In the genomic region with DNA sequence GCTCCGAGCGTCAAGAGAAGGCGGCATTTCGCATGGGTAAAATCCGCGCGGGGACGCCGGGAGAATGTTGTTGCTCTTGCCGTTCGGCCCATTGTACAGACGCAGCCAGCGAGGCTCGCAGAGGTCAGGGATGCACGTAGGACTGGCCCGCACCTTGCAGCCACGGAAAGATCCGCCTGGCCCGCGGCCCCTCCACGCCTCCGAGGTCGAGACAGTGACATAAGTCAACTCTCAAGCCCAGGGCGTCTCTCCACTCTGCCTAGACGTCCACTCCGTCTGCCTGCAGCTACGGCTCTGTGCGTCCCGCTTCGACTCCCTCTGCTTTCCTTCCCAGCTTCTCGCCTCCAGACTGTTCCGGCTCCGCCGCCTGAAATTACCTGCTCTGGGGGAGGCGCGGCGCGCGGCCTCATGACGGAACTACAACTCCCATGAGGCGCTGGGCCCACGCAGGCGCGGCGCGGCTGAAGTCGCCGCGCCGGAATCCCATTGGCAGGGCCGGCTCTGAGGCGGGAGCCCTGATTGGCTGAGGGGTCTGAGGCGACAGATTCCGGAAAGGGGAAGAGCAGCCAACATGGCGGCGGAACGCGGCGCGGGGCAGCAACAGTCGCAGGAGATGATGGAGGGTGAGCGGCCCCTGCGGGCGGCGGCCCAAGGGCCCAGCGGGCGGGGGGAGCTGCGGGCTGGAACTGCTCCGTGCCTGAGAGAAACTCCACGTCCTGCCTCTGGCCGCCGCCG, we compare ENCODE assay signal across 8 cellular contexts. TPM values are rescaled to one million over a fixed set of nuclear protein-coding genes. Genes with fewer than 3 reads are reported as not detected.
A peak's percentile ranks its signal among the peaks of the same experiment; 100 is the strongest.
DNase-seq lines count a peak whose midpoint lies in the region; ATAC-seq and TF ChIP-seq lines count a peak whose summit lies in the region.

Gene PPP1R7 (plus strand): TSS at position 543 of the 735 bp plus-strand sequence. CDS start 29 bp downstream, at position 572.

- H3K9me3 Mint-ChIP-seq in activated T-helper 2 cell treated with anti-CD3 and anti-CD28 coated beads, Interferon-gamma antibody, Interleukin-2, Interleukin-4, amounts not matched to agents 10 μg/mL and 5 μg/mL and 100 μg/mL, durations not matched to agents 14 hours and 24 hours and 36 hours = no peaks in the 10 kb centered on the region
- H3K9me3 Mint-ChIP-seq in natural killer cell treated with Interleukin-12 subunit alpha and Interleukin-12 subunit beta and Interleukin-15 and Interleukin-18, amount 100 ng/mL, for 72 hours = no peaks in the 10 kb centered on the region

- H3K27ac ChIP-seq in RWPE2 (ENCODE audit: poor library complexity, severe bottlenecking) = peak within 1 kb of the TSS; percentile 34

- H3K4me3 ChIP-seq in RWPE2 (ENCODE audit: severe bottlenecking) = peak within 1 kb of the TSS; percentile 75
- peak within 1 kb of the TSS; percentile 72 for H3K4me3 ChIP-seq in fibroblast of mammary gland (ENCODE audit: control insufficient read depth, low read depth, low read length)

- peaks cover 24% of the 10 kb centered on the region for H3K36me3 Mint-ChIP-seq in activated T-helper 2 cell treated with anti-CD3 and anti-CD28 coated beads, Interferon-gamma antibody, Interleukin-2, Interleukin-4, amounts not matched to agents 10 μg/mL and 5 μg/mL and 100 μg/mL, durations not matched to agents 14 hours and 24 hours and 36 hours (ENCODE audit: low read depth)
- H3K36me3 Mint-ChIP-seq in natural killer cell treated with Interleukin-12 subunit alpha and Interleukin-12 subunit beta and Interleukin-15 and Interleukin-18, amount 100 ng/mL, for 72 hours = peaks cover 4% of the 10 kb centered on the region

- DNase-seq in ELR (ENCODE audit: low read depth) (peak; percentile 95), H4 (ENCODE audit: low spot score) (peak; percentile 87), LoVo (ENCODE audit: low spot score) (peak; percentile 96), RWPE2 (ENCODE audit: low spot score) (peak; percentile 94), fibroblast of mammary gland (ENCODE audit: low read depth) (peak; percentile 88)
- peak; percentile 91 for DNase-seq in activated T-helper 2 cell treated with anti-CD3 and anti-CD28 coated beads, Interferon-gamma antibody, Interleukin-2, Interleukin-4, amounts not matched to agents 10 μg/mL and 5 μg/mL and 100 μg/mL, durations not matched to agents 14 hours and 24 hours and 36 hours (ENCODE audit: low spot score)
- DNase-seq in natural killer cell treated with Interleukin-12 subunit alpha and Interleukin-12 subunit beta and Interleukin-15 and Interleukin-18, amount 100 ng/mL, for 72 hours (ENCODE audit: low spot score) = peak; percentile 94
- DNase-seq in stimulated activated naive CD8-positive, alpha-beta T cell treated with anti-CD3 and anti-CD28 coated beads, Interleukin-15, Interleukin-2, amounts not matched to agents 100 U/mL and 50 U/mL, for 24 hours = peak; percentile 94

- TF ChIP-seq CTCF in RWPE2 (IDR thresholded peaks at IDR 0.05; ENCODE audit: poor library complexity, severe bottlenecking) (no peak), fibroblast of mammary gland (conservative IDR thresholded peaks at IDR 0.05; ENCODE audit: control insufficient read depth, insufficient read depth, low read depth, low read length) (no peak)

- peaks cover 2% of the 10 kb centered on the region; the same call in 1 of the 2 replicates for H3K36me3 ChIP-seq in RWPE2 (ENCODE audit: low read depth)

- H3K9me3 ChIP-seq in RWPE2 (ENCODE audit: severe bottlenecking) = no peaks in the 10 kb centered on the region

- intact Hi-C loops in activated T-helper 2 cell treated with anti-CD3 and anti-CD28 coated beads, Interferon-gamma antibody, Interleukin-2, Interleukin-4, amounts not matched to agents 10 μg/mL and 5 μg/mL and 100 μg/mL, durations not matched to agents 14 hours and 24 hours and 36 hours (cut with micrococcal nuclease) = loop anchor here (1.0 to 10.0 kb wide), 6 partner anchors 48 to 585 kb away; partner anchors contain the start of genes ATG4B, CAPN10, DUSP28 and FARP2

- peaks cover 6% of the 10 kb centered on the region for H3K4me1 ChIP-seq in RWPE2 (ENCODE audit: insufficient read depth, poor library complexity, severe bottlenecking)

- H3K27me3 ChIP-seq in RWPE2 (ENCODE audit: insufficient read depth, poor library complexity, severe bottlenecking) = no peaks in the 10 kb centered on the region

- peak within 1 kb of the TSS; percentile 96 for H3K4me3 Mint-ChIP-seq in activated T-helper 2 cell treated with anti-CD3 and anti-CD28 coated beads, Interferon-gamma antibody, Interleukin-2, Interleukin-4, amounts not matched to agents 10 μg/mL and 5 μg/mL and 100 μg/mL, durations not matched to agents 14 hours and 24 hours and 36 hours (ENCODE audit: low read depth)
- peak within 1 kb of the TSS; percentile 92 for H3K4me3 Mint-ChIP-seq in natural killer cell treated with Interleukin-12 subunit alpha and Interleukin-12 subunit beta and Interleukin-15 and Interleukin-18, amount 100 ng/mL, for 72 hours

- H3K27me3 Mint-ChIP-seq in activated T-helper 2 cell treated with anti-CD3 and anti-CD28 coated beads, Interferon-gamma antibody, Interleukin-2, Interleukin-4, amounts not matched to agents 10 μg/mL and 5 μg/mL and 100 μg/mL, durations not matched to agents 14 hours and 24 hours and 36 hours (ENCODE audit: low read depth) = no peaks in the 10 kb centered on the region
- H3K27me3 Mint-ChIP-seq in natural killer cell treated with Interleukin-12 subunit alpha and Interleukin-12 subunit beta and Interleukin-15 and Interleukin-18, amount 100 ng/mL, for 72 hours = no peaks in the 10 kb centered on the region

- peak; percentile 83 for ATAC-seq in RWPE2 (ENCODE audit: low read depth)
- ATAC-seq in natural killer cell treated with Interleukin-12 subunit alpha and Interleukin-12 subunit beta and Interleukin-15 and Interleukin-18, amount 100 ng/mL, for 72 hours = peak; percentile 90 to 93
- ATAC-seq in stimulated activated naive CD8-positive, alpha-beta T cell treated with anti-CD3 and anti-CD28 coated beads, Interleukin-15, Interleukin-2, amounts not matched to agents 100 U/mL and 50 U/mL, for 24 hours = peak; percentile 82

- peak within 1 kb of the TSS; percentile 90 for H3K27ac Mint-ChIP-seq in activated T-helper 2 cell treated with anti-CD3 and anti-CD28 coated beads, Interferon-gamma antibody, Interleukin-2, Interleukin-4, amounts not matched to agents 10 μg/mL and 5 μg/mL and 100 μg/mL, durations not matched to agents 14 hours and 24 hours and 36 hours
- H3K27ac Mint-ChIP-seq in natural killer cell treated with Interleukin-12 subunit alpha and Interleukin-12 subunit beta and Interleukin-15 and Interleukin-18, amount 100 ng/mL, for 72 hours = peak within 1 kb of the TSS; percentile 68 to 84

- peaks cover 38% of the 10 kb centered on the region for H3K4me1 Mint-ChIP-seq in activated T-helper 2 cell treated with anti-CD3 and anti-CD28 coated beads, Interferon-gamma antibody, Interleukin-2, Interleukin-4, amounts not matched to agents 10 μg/mL and 5 μg/mL and 100 μg/mL, durations not matched to agents 14 hours and 24 hours and 36 hours (ENCODE audit: low read depth)
- H3K4me1 Mint-ChIP-seq in natural killer cell treated with Interleukin-12 subunit alpha and Interleukin-12 subunit beta and Interleukin-15 and Interleukin-18, amount 100 ng/mL, for 72 hours (ENCODE audit: low read depth in 2 of 2) = peaks cover 37 to 38% of the 10 kb centered on the region in 2 donors

RNA-seq across cellular contexts. Expression of gene PPP1R7, which starts in this region (rescaled TPM):
- total RNA-seq in H4 (2014; rRNA removed; shearing (Covaris generic)) = 60.3 and 103 TPM in 2 replicates
- total RNA-seq in activated T-helper 2 cell treated with anti-CD3 and anti-CD28 coated beads, Interferon-gamma antibody, Interleukin-2, Interleukin-4, amounts not matched to agents 10 μg/mL and 5 μg/mL and 100 μg/mL, durations not matched to agents 14 hours and 24 hours and 36 hours = 101 and 106 TPM in 2 replicates
- 100 to 1,000 TPM in 1 of 2 donors, 10 to 100 TPM in 1; 54.8 to 109 TPM for total RNA-seq in natural killer cell treated with Interleukin-12 subunit alpha and Interleukin-12 subunit beta and Interleukin-15 and Interleukin-18, amount 100 ng/mL, for 72 hours

Comparison
In these comparisons a context has a peak if more than half of its experiments do, and no peak if none do; other contexts are left out.
1. Peak in every context shown above with its lines: DNase-seq, ATAC-seq, H3K4me3 ChIP-seq and H3K27ac ChIP-seq.